13 cellular contexts compared by ENCODE assay signal in the genomic region with DNA sequence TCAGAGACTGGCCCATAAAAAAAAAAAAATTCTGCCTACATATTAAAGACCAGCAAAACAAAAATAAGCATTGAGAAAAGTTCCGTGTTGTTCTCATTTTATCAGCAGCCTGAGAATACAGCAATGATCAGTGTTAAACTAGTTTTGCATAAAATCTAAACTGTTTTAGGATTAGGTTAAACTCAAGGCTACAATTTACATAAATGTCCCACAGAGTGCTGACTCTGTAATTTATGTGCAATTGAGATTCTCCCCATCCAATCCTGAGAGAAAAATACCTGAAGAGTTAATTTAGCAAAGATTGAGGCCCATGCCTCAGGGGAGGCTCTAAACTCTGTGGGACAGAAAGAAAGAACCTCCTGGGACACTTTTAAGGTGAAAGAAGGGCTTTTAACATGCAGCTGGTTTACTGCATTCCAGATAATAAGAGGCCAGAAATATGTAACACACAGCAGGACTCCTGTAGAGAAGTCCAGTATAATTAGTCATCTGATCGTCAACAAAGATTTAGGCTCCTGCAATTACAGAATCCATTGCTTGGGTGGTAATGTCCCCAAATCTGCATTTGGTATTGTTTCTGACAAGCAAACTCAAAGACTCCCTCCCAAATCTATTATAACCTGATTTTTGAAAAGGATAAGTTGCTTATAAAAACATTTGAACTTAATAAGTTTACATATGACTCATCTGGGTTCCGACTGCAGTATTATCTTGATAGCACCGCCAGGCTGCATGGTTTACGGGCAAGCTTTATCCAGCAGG.
A peak's percentile ranks its signal among the peaks of the same experiment; 100 is the strongest.
DNase-seq lines count a peak whose midpoint lies in the region; ATAC-seq and TF ChIP-seq lines count a peak whose summit lies in the region.
"Had no signal": no experiment of that assay in that cellular context is flagged by ENCODE, and none has a peak within 500 bp of the region (broad histone marks: within the 10 kb centered on the region; RNA-seq: fewer than 3 reads in every experiment).

No MANE protein-coding gene starts in this region.

- no peaks in the 10 kb centered on the region for H3K27me3 ChIP-seq in Panc1 (ENCODE audit: control insufficient read depth, insufficient read depth, low read length)
- H3K27me3 ChIP-seq: dorsolateral prefrontal cortex, vagina had no signal

- peak; percentile 49 for DNase-seq in HEK293T (ENCODE audit: extremely low spot score)
- peak; percentile 35 for DNase-seq in Panc1 (ENCODE audit: low read depth, low spot score)
- DNase-seq in fibroblast of villous mesenchyme (ENCODE audit: low read depth): peak; percentile 70
- peak; percentile 4 for DNase-seq in stromal cell of bone marrow (ENCODE audit: low read depth)
- no peak for DNase-seq in activated CD4-positive, alpha-beta T cell treated with anti-CD3 and anti-CD28 coated beads for 48 hours
- DNase-seq: activated CD4-positive, alpha-beta T cell treated with anti-CD3 and anti-CD28 coated beads, Interleukin-2, amount 10 ng/mL, durations not matched to agents 24 days and 14 days; activated effector memory CD4-positive, alpha-beta T cell treated with Interleukin-2 at 50 U/mL for 16 hours; KBM-7; NCI-H345 had no signal

- H3K9me3 ChIP-seq in Panc1 (ENCODE audit: control insufficient read depth, insufficient read depth, low read depth, low read length): no peaks in the 10 kb centered on the region
- H3K9me3 ChIP-seq: vagina had no signal

- peaks cover 18% of the 10 kb centered on the region for H3K4me1 ChIP-seq in Panc1 (ENCODE audit: control insufficient read depth, insufficient read depth, low read length)
- H3K4me1 ChIP-seq: vagina had no signal

- TF ChIP-seq CTCF in Panc1 (IDR thresholded peaks at IDR 0.05) (no peak), fibroblast of villous mesenchyme (IDR thresholded peaks at IDR 0.05; ENCODE audit: insufficient read depth, low read depth, low read length) (no peak)

- ATAC-seq in Panc1 (peak; percentile 98), GM19467 (IDR thresholded peaks at IDR 0.05; ENCODE audit: unreplicated experiment) (no peak), GM18511 (IDR thresholded peaks at IDR 0.05; ENCODE audit: unreplicated experiment) (no peak)

- CTCF ChIA-PET in HEK293T (lab: Yijun Ruan, JAX) (interaction anchor here (0.6 to 1.0 kb wide), 2 partner anchors 10 to 314 kb away, joined by 3 read pairs; no protein-coding TSS in a partner anchor), Panc1 (lab: Charles Lee) (no interaction called here)

- POLR2A ChIA-PET in HEK293T (lab: Yijun Ruan, JAX) (no interaction called here), Panc1 (lab: Charles Lee) (no interaction called here)

- H3K36me3 ChIP-seq in Panc1 (ENCODE audit: control insufficient read depth, insufficient read depth, low read length): no peaks in the 10 kb centered on the region
- H3K36me3 ChIP-seq: vagina had no signal

- in situ Hi-C loops in Panc1 (cut with HindIII; ENCODE audit: low pct_unique_long_range_greater_than_20kb, low sequenced_read_pairs): no loop called here

- intact Hi-C loops in Panc1 (cut with micrococcal nuclease; ENCODE audit: unreplicated experiment): no loop called here

- H3K4me3 ChIP-seq in Panc1 (ENCODE audit: low read depth in 2 of 2, low read length in 2 of 2) (0 out of 4 replicates have a peak overlapping the region, but pooled peaks of 1 of the 2 experiments have one; percentile 12), fibroblast of villous mesenchyme (ENCODE audit: low read depth, low read length) (no peak overlapping the region)
- H3K4me3 ChIP-seq: dorsolateral prefrontal cortex, vagina had no signal

- no TSS peak for BruUV-seq in Panc1 (replicated peaks; lab: Mats Ljungman, UMichigan)

- peak overlapping the region; percentile 97 for H3K27ac ChIP-seq in Panc1 (ENCODE audit: low read length)
- H3K27ac ChIP-seq: dorsolateral prefrontal cortex, vagina had no signal

TF ChIP-seq in HEK293T, 16 proteins besides CTCF, POLR2A, EP300 and RAD21:
- TF ChIP-seq CTBP1 (IDR thresholded peaks at IDR 0.05; ENCODE audit: borderline replicate concordance): no peak
- TF ChIP-seq, protein P1, sequence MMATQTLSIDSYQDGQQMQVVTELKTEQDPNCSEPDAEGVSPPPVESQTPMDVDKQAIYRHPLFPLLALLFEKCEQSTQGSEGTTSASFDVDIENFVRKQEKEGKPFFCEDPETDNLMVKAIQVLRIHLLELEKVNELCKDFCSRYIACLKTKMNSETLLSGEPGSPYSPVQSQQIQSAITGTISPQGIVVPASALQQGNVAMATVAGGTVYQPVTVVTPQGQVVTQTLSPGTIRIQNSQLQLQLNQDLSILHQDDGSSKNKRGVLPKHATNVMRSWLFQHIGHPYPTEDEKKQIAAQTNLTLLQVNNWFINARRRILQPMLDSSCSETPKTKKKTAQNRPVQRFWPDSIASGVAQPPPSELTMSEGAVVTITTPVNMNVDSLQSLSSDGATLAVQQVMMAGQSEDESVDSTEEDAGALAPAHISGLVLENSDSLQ (IDR thresholded peaks at IDR 0.05): peak; percentile 69
- TF ChIP-seq FOXK2 (IDR thresholded peaks at IDR 0.05): no peak
- TF ChIP-seq ZNF384 (IDR thresholded peaks at IDR 0.05): 0 out of 2 replicates have a peak, but pooled peaks have one; percentile 13
- no peak for TF ChIP-seq BHLHE40 (IDR thresholded peaks at IDR 0.05; ENCODE audit: borderline replicate concordance)
- TF ChIP-seq L3MBTL2 (conservative IDR thresholded peaks at IDR 0.05): no peak
- TF ChIP-seq LEF1 (IDR thresholded peaks at IDR 0.05; ENCODE audit: borderline replicate concordance): no peak
- no peak for TF ChIP-seq SUZ12 (IDR thresholded peaks at IDR 0.05)
- TF ChIP-seq SP1 (IDR thresholded peaks at IDR 0.05): no peak
